In the genomic region with DNA sequence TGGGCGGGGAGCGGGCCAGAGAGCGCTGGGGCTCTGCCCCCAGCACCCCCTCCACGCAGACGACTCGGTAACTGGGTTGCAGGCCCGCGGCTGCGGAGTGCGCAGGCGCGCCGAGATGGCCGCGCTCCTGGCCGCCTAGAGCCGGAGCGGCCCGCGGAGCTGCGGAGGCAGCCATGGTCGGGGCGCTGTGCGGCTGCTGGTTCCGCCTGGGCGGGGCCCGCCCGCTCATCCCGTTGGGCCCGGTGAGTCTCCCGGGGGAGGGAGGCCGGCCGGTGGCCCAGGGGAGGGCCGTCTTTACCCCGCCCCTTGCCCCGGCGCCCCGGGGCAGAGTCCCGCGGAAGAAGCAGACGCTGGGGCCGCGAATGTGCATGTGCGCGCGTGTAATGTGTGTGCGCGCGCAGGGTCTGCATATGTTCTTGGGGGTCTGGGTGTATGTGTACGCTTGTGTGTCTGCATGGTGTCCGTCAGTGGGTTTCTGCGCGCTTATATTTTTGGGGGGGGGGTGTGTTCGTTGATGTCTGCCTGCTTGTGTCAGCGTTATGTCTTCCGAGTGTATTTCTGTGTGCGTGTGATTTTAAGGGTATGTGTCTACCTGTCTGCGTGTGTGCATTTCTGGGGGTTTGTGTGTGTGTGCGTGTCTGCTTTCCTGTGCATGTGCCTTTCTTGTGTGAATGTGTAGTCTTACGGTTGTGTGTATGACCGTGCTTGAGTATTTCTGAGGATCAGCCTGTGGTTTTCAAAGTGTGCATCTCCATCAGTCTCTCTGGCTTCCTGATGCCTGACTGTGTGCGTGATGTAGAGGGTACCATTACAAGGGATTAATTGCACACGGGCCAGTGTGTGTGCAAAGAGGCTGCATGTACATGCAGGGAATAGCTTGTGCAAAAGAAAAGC, we compare ENCODE assay signal across 8 cellular contexts.
A peak's percentile ranks its signal among the peaks of the same experiment; 100 is the strongest.
DNase-seq lines count a peak whose midpoint lies in the region; TF ChIP-seq lines count a peak whose summit lies in the region.

A gene (plus strand): TSS at position 102 of the 894 bp plus-strand sequence. CDS start 72 bp downstream, at position 174.

- H3K36me3 ChIP-seq in HAP-1 (replicated peaks): peaks cover 8% of the 10 kb centered on the region; the same call in 1 of the 2 replicates

- peak within 1 kb of the TSS; percentile 76; the same call in 1 of the 2 replicates for H3K4me3 ChIP-seq in GM08714 (ENCODE audit: low read length)
- peak within 1 kb of the TSS; percentile 63 for H3K4me3 ChIP-seq in HAP-1
- H3K4me3 ChIP-seq in choroid plexus epithelial cell (ENCODE audit: low read depth, low read length): peak within 1 kb of the TSS; percentile 86

- no peaks in the 10 kb centered on the region for H3K9me3 ChIP-seq in HAP-1

- H3K27me3 ChIP-seq in HAP-1 (ENCODE audit: low read depth): no peaks in the 10 kb centered on the region

- no peak for TF ChIP-seq CTCF in choroid plexus epithelial cell (conservative IDR thresholded peaks at IDR 0.05; ENCODE audit: low read depth, low read length)

- H3K4me1 ChIP-seq in HAP-1: peaks cover 18% of the 10 kb centered on the region

- in situ Hi-C loops in HAP-1 (cut with MboI; ENCODE audit: low sequenced_read_pairs): no loop called here

- DNase-seq in HAP-1 (ENCODE audit: low spot score in 2 of 2) (peak in 1 of 2 experiments; percentile 78), NCI-H1930 (lab: John Stamatoyannopoulos, UW) (peak; percentile 38 to 63), choroid plexus epithelial cell (ENCODE audit: low read depth) (peak; percentile 68), kidney glomerular epithelial cell (lab: John Stamatoyannopoulos, UW) (peak; percentile 14), DMS153 treated with DMSO at 0.1 percent for 48 hours (lab: John Stamatoyannopoulos, UW; ENCODE audit: unreplicated experiment) (no peak)
- DNase-seq in activated CD4-positive, CD25-positive, alpha-beta regulatory T cell treated with anti-CD3 and anti-CD28 coated beads, Interleukin-2, amount 50 U/mL, for 72 hours: peak; percentile 79
- peak; percentile 42 to 47 for DNase-seq in stimulated activated CD4-positive, alpha-beta T cell treated with anti-CD3 and anti-CD28 coated beads, Interleukin-1b, Interleukin-23, amount 100 ng/mL, for 1 hour (ENCODE audit: low read depth in 2 of 2)
